ENCODE assay signal across 6 cellular contexts in genomic region chr16:2008631-2009301, GRCh38. TPM values are rescaled to one million over a fixed set of nuclear protein-coding genes. Genes with fewer than 3 reads are reported as not detected.
DNase-seq lines count a peak whose midpoint lies in the region; ATAC-seq and TF ChIP-seq lines count a peak whose summit lies in the region.

No MANE protein-coding gene starts in this region.

- BruUV-seq in Calu3 (replicated peaks; lab: Mats Ljungman, UMichigan): no TSS peak

- peak overlapping the region; percentile 89 for H3K4me3 Mint-ChIP-seq in Calu3 (ENCODE audit: low read depth, unreplicated experiment)

- peaks cover 44% of the 10 kb centered on the region for H3K36me3 Mint-ChIP-seq in Calu3 (ENCODE audit: insufficient read depth, unreplicated experiment)

- peak overlapping the region; percentile 80 for H3K4me3 ChIP-seq in LNCaP clone FGC (ENCODE audit: low read depth, low read length)

- no peaks in the 10 kb centered on the region for H3K27me3 Mint-ChIP-seq in Calu3 (ENCODE audit: unreplicated experiment)

- TF ChIP-seq CTCF in Calu3 (IDR thresholded peaks at IDR 0.05; ENCODE audit: unreplicated experiment) (no peak), LNCaP clone FGC (IDR thresholded peaks at IDR 0.05; ENCODE audit: control insufficient read depth, extremely low read depth, insufficient read depth) (no peak)

- no peak for DNase-seq in Calu3
- no peak for DNase-seq in LNCaP clone FGC (ENCODE audit: low read depth)
- DNase-seq in effector CD4-positive, alpha-beta T cell: peak; percentile 19
- peak; percentile 34 for DNase-seq in renal cortical epithelial cell (ENCODE audit: low read depth)
- no peak for DNase-seq in central memory CD4-positive, alpha-beta T cell

- CTCF ChIA-PET in Calu3 (lab: Charles Lee): interaction anchor here (0.7 to 1.6 kb wide), 6 partner anchors 12 to 139 kb away, joined by 3 to 6 read pairs (median 4); partner anchors contain the start of genes RAB26 and RPS2

- peak overlapping the region; percentile 40 for H3K27ac Mint-ChIP-seq in Calu3 (ENCODE audit: unreplicated experiment)

- H3K4me1 Mint-ChIP-seq in Calu3 (ENCODE audit: low read depth, unreplicated experiment): peaks cover 38% of the 10 kb centered on the region

- no peaks in the 10 kb centered on the region for H3K9me3 Mint-ChIP-seq in Calu3 (ENCODE audit: low read depth, unreplicated experiment)

- intact Hi-C loops in Calu3 (cut with micrococcal nuclease; ENCODE audit: unreplicated experiment): no loop called here

- ATAC-seq in HG03097 (IDR thresholded peaks at IDR 0.05; ENCODE audit: low FRiP score, unreplicated experiment): no peak

RNA-seq across cellular contexts. Expression of gene ZNF598, which starts 0.9 kb away (rescaled TPM):
- total RNA-seq in Calu3 (2022): 72.4 and 73.1 TPM in 2 replicates
- total RNA-seq in renal cortical epithelial cell: 10.1 and 22.4 TPM in 2 replicates

RNA-seq across cellular contexts. Expression of gene NPW, which starts 10.8 kb away (rescaled TPM):
- 1.5 and 4.2 TPM in 2 replicates for total RNA-seq in Calu3 (2022)
- total RNA-seq in renal cortical epithelial cell: 0.10 TPM in 1 of 2 replicates, not detected in the other

RNA-seq across cellular contexts. Expression of gene NHERF2, which starts 17.9 kb away (rescaled TPM):
- total RNA-seq in Calu3 (2022) (15.7 and 22.0 TPM in 2 replicates), renal cortical epithelial cell (3.5 and 6.3 TPM in 2 replicates)

RNA-seq across cellular contexts. Expression of gene SYNGR3, which starts 19.0 kb away (rescaled TPM):
- total RNA-seq in Calu3 (2022) (3.6 and 3.8 TPM in 2 replicates), renal cortical epithelial cell (2.0 and 8.0 TPM in 2 replicates)

RNA-seq across cellular contexts. Expression of gene GFER, which starts 24.8 kb away (rescaled TPM):
- total RNA-seq in Calu3 (2022) (40.8 and 43.5 TPM in 2 replicates), renal cortical epithelial cell (8.7 and 10.1 TPM in 2 replicates)

Comparison
In these comparisons a context has a peak if more than half of its experiments do, and no peak if none do; other contexts are left out.
1. DNase-seq: peak in effector CD4-positive, alpha-beta T cell (single experiment) and renal cortical epithelial cell (single experiment); none in Calu3 (single experiment), LNCaP clone FGC (single experiment) and central memory CD4-positive, alpha-beta T cell (single experiment).